In the genomic region with DNA sequence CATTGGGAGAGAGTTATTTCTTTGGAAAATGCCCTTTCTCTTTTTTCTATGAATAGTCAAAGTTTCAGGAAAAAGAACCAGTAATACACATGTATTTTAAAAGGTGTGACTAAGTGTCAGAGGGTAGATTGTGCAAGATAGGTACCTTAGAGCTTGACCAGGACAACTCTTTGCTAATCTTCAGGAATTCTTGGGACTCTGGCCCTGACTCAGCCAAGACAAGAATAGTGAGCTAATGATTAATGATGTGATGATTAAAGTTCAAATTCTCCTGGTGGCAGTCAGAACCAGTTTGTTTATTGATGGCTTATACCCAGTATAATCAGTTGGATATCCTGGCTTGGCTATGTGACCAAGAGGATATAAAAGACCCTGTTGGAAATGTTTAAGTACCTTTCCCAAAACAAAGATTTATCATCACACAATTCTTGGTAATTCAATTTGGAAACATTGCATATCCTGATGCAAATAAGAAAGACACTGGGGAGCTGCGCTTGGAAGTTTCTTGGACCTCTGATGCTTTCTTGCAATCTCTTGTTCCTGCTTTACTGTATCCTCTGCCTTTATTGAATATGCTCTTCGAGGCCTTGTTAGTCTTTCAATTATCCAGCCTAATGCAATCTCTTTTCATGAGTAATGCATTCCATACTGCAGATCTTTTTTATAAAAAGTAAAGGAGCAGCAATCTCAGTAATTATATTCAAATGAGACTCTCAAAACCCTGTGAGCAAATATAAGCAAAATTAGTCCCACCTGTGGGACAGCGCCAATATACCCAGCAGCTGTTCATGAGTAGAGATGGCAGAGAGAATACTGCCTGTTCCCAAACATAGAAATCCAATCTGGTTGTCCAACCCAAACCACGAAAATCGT, we compare ENCODE assay signal across 10 cellular contexts. TPM values are rescaled to one million over a fixed set of nuclear protein-coding genes. Genes with fewer than 3 reads are reported as not detected.
DNase-seq lines count a peak whose midpoint lies in the region; ATAC-seq and TF ChIP-seq lines count a peak whose summit lies in the region.
"Had no signal": no experiment of that assay in that cellular context is flagged by ENCODE, and none has a peak within 500 bp of the region (broad histone marks: within the 10 kb centered on the region; RNA-seq: fewer than 3 reads in every experiment).

No MANE protein-coding gene starts in this region.

- H3K4me3 ChIP-seq in endodermal cell (ENCODE audit: low read length) = peak overlapping the region; percentile 21

- 86 to 91% methylated on average over 4 to 5 of the region's 5 CpGs for WGBS in endodermal cell (ENCODE audit: insufficient coverage in 1 of 2, insufficient read length in 1 of 2), 2 experiments

- H3K4me1 Mint-ChIP-seq in endodermal cell = peaks cover 34% of the 10 kb centered on the region

- H3K36me3 ChIP-seq in endodermal cell (ENCODE audit: control insufficient read depth, insufficient read depth, low read length) = peaks cover 4% of the 10 kb centered on the region

- no peak overlapping the region for H3K27ac ChIP-seq in endodermal cell (ENCODE audit: low read depth, low read length)
- H3K27ac ChIP-seq: C4-2B had no signal

- no peaks in the 10 kb centered on the region for H3K36me3 Mint-ChIP-seq in endodermal cell (ENCODE audit: low read depth)

- H3K9me3 Mint-ChIP-seq in endodermal cell = peaks cover 8% of the 10 kb centered on the region

- H3K9ac ChIP-seq in endodermal cell (ENCODE audit: extremely low read depth, low read length, poor library complexity, severe bottlenecking) = no peak overlapping the region

- no peaks in the 10 kb centered on the region for H3K27me3 Mint-ChIP-seq in endodermal cell (ENCODE audit: insufficient read depth)

- H3K4me1 ChIP-seq in endodermal cell (ENCODE audit: control insufficient read depth, insufficient read depth, low read length) = peaks cover 9% of the 10 kb centered on the region

- no peaks in the 10 kb centered on the region for H3K27me3 ChIP-seq in endodermal cell (ENCODE audit: control insufficient read depth, insufficient read depth, low read length, poor library complexity, severe bottlenecking)

- H3K27ac Mint-ChIP-seq in endodermal cell = peak overlapping the region; percentile 59

- peak; percentile 36 for DNase-seq in AG20443 (ENCODE audit: low spot score)
- peak; percentile 77 for DNase-seq in LoVo (ENCODE audit: low spot score)
- DNase-seq in endodermal cell = no peak
- peak; percentile 56 for DNase-seq in left lobe of liver (ENCODE audit: low spot score)
- no peak for DNase-seq in NCI-H82 treated with DMSO at 0.1 percent for 48 hours (lab: John Stamatoyannopoulos, UW; ENCODE audit: unreplicated experiment)
- no peak for DNase-seq in NCI-H2107 treated with DMSO at 0.1 percent for 48 hours (lab: John Stamatoyannopoulos, UW; ENCODE audit: unreplicated experiment)
- DNase-seq in NCI-H2196 (lab: John Stamatoyannopoulos, UW; ENCODE audit: unreplicated experiment) = no peak
- DNase-seq: NCI-H345 had no signal

- peak; percentile 90 for ATAC-seq in left lobe of liver
- no peak for ATAC-seq in activated CD4-positive, CD25-positive, alpha-beta regulatory T cell treated with anti-CD3 and anti-CD28 coated beads, Interleukin-2, amount 50 U/mL, for 24 hours

- no peak for TF ChIP-seq CTCF in endodermal cell (conservative IDR thresholded peaks at IDR 0.05)

- peaks cover 24% of the 10 kb centered on the region for H3K9me3 ChIP-seq in endodermal cell (ENCODE audit: control insufficient read depth, low read length)

- H3K4me3 Mint-ChIP-seq in endodermal cell = no peak overlapping the region

RNA-seq across cellular contexts. Expression of gene CEP126, which starts 48.0 kb away (rescaled TPM):
- 1 to 10 TPM; 1.9 to 3.2 TPM for total RNA-seq in endodermal cell
- polyA plus RNA-seq in endodermal cell (2013, experiment 1 of 2) = 4.1 TPM
- polyA plus RNA-seq in endodermal cell (2013, experiment 2 of 2) = 4.8 TPM
- 0.10 TPM for total RNA-seq in left lobe of liver

RNA-seq across cellular contexts. Expression of gene ANGPTL5, which starts 49.5 kb away (rescaled TPM):
- total RNA-seq in endodermal cell (not detected), left lobe of liver (not detected)
- polyA plus RNA-seq in endodermal cell (2013, experiment 1 of 2) = not detected
- polyA plus RNA-seq in endodermal cell (2013, experiment 2 of 2) = not detected

Comparison
In these comparisons a context has a peak if more than half of its experiments do, and no peak if none do; other contexts are left out.
1. DNase-seq: peak in AG20443 (single experiment), LoVo (single experiment) and left lobe of liver (single experiment); none in endodermal cell (single experiment), NCI-H82 treated with DMSO at 0.1 percent for 48 hours (single experiment), NCI-H2107 treated with DMSO at 0.1 percent for 48 hours (single experiment) and NCI-H2196 (single experiment).